ENCODE assay signal across 13 cellular contexts in the genomic region with DNA sequence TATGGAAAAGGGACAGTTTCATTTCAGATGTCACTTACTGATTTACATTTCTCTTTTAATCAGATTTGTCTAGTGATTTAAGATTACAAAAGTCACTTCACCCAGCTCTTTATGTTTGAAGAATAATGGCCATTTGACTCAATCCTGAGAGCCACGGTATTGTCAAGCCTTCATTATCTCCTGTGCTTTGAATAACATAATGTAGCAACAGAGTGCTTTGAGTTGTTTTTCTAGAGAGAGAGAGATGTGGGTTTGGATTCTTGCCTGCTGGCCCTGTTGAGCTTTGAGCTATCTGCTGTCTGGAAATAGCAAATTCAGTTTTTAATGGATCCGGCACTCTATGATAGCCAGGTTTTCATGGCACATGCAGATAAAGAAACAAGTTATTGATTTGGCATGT.
DNase-seq lines count a peak whose midpoint lies in the region; ATAC-seq and TF ChIP-seq lines count a peak whose summit lies in the region.
"Had no signal": no experiment of that assay in that cellular context is flagged by ENCODE, and none has a peak within 500 bp of the region (broad histone marks: within the 10 kb centered on the region; RNA-seq: fewer than 3 reads in every experiment).

No MANE protein-coding gene starts in this region.

- no peaks in the 10 kb centered on the region for H3K36me3 ChIP-seq in osteoblast (ENCODE audit: insufficient read depth, low read length)
- H3K36me3 ChIP-seq: gastrocnemius medialis had no signal

- H3K79me2 ChIP-seq in osteoblast (ENCODE audit: insufficient read depth, low read length) = no peaks in the 10 kb centered on the region

- H3K4me2 ChIP-seq in osteoblast (ENCODE audit: insufficient read depth, low read length) = peak overlapping the region; percentile 13

- H4K20me1 ChIP-seq in osteoblast (ENCODE audit: insufficient read depth, low read length) = no peaks in the 10 kb centered on the region

- peaks cover 18% of the 10 kb centered on the region for H3K4me1 ChIP-seq in osteoblast (ENCODE audit: insufficient read depth, low read length)
- H3K4me1 ChIP-seq: gastrocnemius medialis had no signal

- no peaks in the 10 kb centered on the region for H3K9me3 ChIP-seq in osteoblast (ENCODE audit: low read depth, low read length)
- H3K9me3 ChIP-seq: Caco-2, gastrocnemius medialis had no signal

- no peak overlapping the region for H3K27ac ChIP-seq in osteoblast (ENCODE audit: low read depth, low read length)
- H3K27ac ChIP-seq: gastrocnemius medialis, SK-N-MC had no signal

- no peak overlapping the region for H3K4me3 ChIP-seq in osteoblast (ENCODE audit: insufficient read depth, low read length)
- H3K4me3 ChIP-seq: gastrocnemius medialis, lung, SK-N-MC had no signal

- DNase-seq in GM04503 (ENCODE audit: low read depth) (peak; percentile 27), NCI-H2107 (lab: John Stamatoyannopoulos, UW) (peak; percentile 50), cerebellar cortex (ENCODE audit: low spot score) (peak; percentile 56), osteoblast (ENCODE audit: insufficient read length, low spot score, missing footprints) (peak; percentile 47)
- no peak for DNase-seq in activated T-cell treated with anti-CD3 and anti-CD28 coated beads, Interleukin-2, amount 50 U/mL, for 48 hours
- DNase-seq: Caco-2, gastrocnemius medialis, NCI-H524 had no signal

- no peak for TF ChIP-seq CTCF in osteoblast (IDR thresholded peaks at IDR 0.05; ENCODE audit: extremely low read depth, low read depth, low read length)

- no peaks in the 10 kb centered on the region for H3K27me3 ChIP-seq in osteoblast (ENCODE audit: insufficient read depth, low read length)
- H3K27me3 ChIP-seq: gastrocnemius medialis had no signal

- no peak overlapping the region for H2AFZ ChIP-seq in osteoblast (ENCODE audit: low read length)

- ATAC-seq in HG03442 (IDR thresholded peaks at IDR 0.05; ENCODE audit: unreplicated experiment) (no peak), HG03457 (IDR thresholded peaks at IDR 0.05; ENCODE audit: unreplicated experiment) (no peak), HG02885 (IDR thresholded peaks at IDR 0.05; ENCODE audit: poor library complexity, unreplicated experiment) (no peak)
- ATAC-seq: gastrocnemius medialis had no signal

Comparison
In these comparisons a context has a peak if more than half of its experiments do, and no peak if none do; other contexts are left out.
1. DNase-seq: peak in GM04503 (single experiment), NCI-H2107 (single experiment), cerebellar cortex (single experiment) and osteoblast (single experiment); none in activated T-cell treated with anti-CD3 and anti-CD28 coated beads, Interleukin-2, amount 50 U/mL, for 48 hours (0 of 2).